In genomic region chr7:25849361-25850184, GRCh38 we compare ENCODE assay signal across 9 cellular contexts.
DNase-seq lines count a peak whose midpoint lies in the region; ATAC-seq and TF ChIP-seq lines count a peak whose summit lies in the region.
"Had no signal": no experiment of that assay in that cellular context is flagged by ENCODE, and none has a peak within 500 bp of the region (broad histone marks: within the 10 kb centered on the region; RNA-seq: fewer than 3 reads in every experiment).

No MANE protein-coding gene starts in this region.

- no peak overlapping the region for H2AFZ ChIP-seq in mammary epithelial cell (ENCODE audit: low read depth, low read length)

- no TSS peak for BruUV-seq in mammary epithelial cell (replicated peaks; lab: Mats Ljungman, UMichigan)

- CTCF ChIA-PET in mammary epithelial cell (lab: Charles Lee; ENCODE audit: low non-redundant PET): no interaction called here

- H4K20me1 ChIP-seq in mammary epithelial cell (ENCODE audit: insufficient read depth, low read length): no peaks in the 10 kb centered on the region

- peak; percentile 98 for DNase-seq in HS-5 (ENCODE audit: low read depth)
- peak; percentile 65 for DNase-seq in mammary epithelial cell
- DNase-seq in left lung: peak in 1 of 2 donors; percentile 54
- peak; percentile 95 for DNase-seq in stromal cell of bone marrow (ENCODE audit: low read depth)
- DNase-seq in activated CD4-positive, alpha-beta T cell treated with anti-CD3 and anti-CD28 coated beads for 4 hours: no peak
- no peak for DNase-seq in effector memory CD4-positive, alpha-beta T cell
- DNase-seq: activated CD4-positive, alpha-beta T cell treated with anti-CD3 and anti-CD28 coated beads, Interleukin-2, amount 50 U/mL, for 1 hour had no signal

- peaks cover 14% of the 10 kb centered on the region for H3K4me1 ChIP-seq in mammary epithelial cell (ENCODE audit: insufficient read depth, low read length)
- H3K4me1 ChIP-seq in left lung: peaks cover 25 to 26% of the 10 kb centered on the region in 2 donors
- H3K4me1 ChIP-seq in effector memory CD4-positive, alpha-beta T cell (ENCODE audit: control insufficient read depth, insufficient read depth, low read length, poor library complexity, severe bottlenecking): peaks cover 8% of the 10 kb centered on the region

- TF ChIP-seq CTCF in mammary epithelial cell (conservative IDR thresholded peaks at IDR 0.05 in 1 of 2, IDR thresholded peaks at IDR 0.05 in 1 of 2; ENCODE audit: extremely low read depth in 1 of 2, insufficient read depth in 1 of 2, low read depth in 1 of 2, low read length in 2 of 2) (no peak), left lung (IDR thresholded peaks at IDR 0.05) (no peak)

- in situ Hi-C loops in mammary epithelial cell (cut with MboI; ENCODE audit: low sequenced_read_pairs in 2 of 2): loop anchor here (5.0 to 25.0 kb wide), 4 partner anchors 262 to 592 kb away; no protein-coding TSS in a partner anchor

- no peak overlapping the region for H3K4me2 ChIP-seq in mammary epithelial cell (ENCODE audit: insufficient read depth, low read depth, low read length)

- no peak overlapping the region for H3K9ac ChIP-seq in mammary epithelial cell (ENCODE audit: insufficient read depth, low read length)

- H3K27me3 ChIP-seq in mammary epithelial cell (ENCODE audit: insufficient read depth, low read length) (peaks cover 5% of the 10 kb centered on the region), left lung (peaks cover 33 to 64% of the 10 kb centered on the region in 2 donors)
- peaks cover 39% of the 10 kb centered on the region for H3K27me3 ChIP-seq in effector memory CD4-positive, alpha-beta T cell (replicated peaks; ENCODE audit: control insufficient read depth, insufficient read depth, low read length, poor library complexity, severe bottlenecking)

- H3K79me2 ChIP-seq in mammary epithelial cell (ENCODE audit: insufficient read depth, low read length): no peaks in the 10 kb centered on the region

- H3K36me3 ChIP-seq in mammary epithelial cell (ENCODE audit: insufficient read depth, low read length): no peaks in the 10 kb centered on the region
- no peaks in the 10 kb centered on the region for H3K36me3 ChIP-seq in left lung
- no peaks in the 10 kb centered on the region for H3K36me3 ChIP-seq in effector memory CD4-positive, alpha-beta T cell (ENCODE audit: control insufficient read depth, insufficient read depth, low read length)

- H3K9me3 ChIP-seq in mammary epithelial cell (replicated peaks; ENCODE audit: insufficient read depth, low read length) (no peaks in the 10 kb centered on the region), left lung (no peaks in the 10 kb centered on the region)
- H3K9me3 ChIP-seq in effector memory CD4-positive, alpha-beta T cell (ENCODE audit: control insufficient read depth, low read length): no peaks in the 10 kb centered on the region

- H3K9me3 Mint-ChIP-seq in stimulated activated memory B cell treated with anti-CD40 and anti-IgM and Interleukin-4, amounts not matched to agents 10 μg/mL and 1 μg/mL and 100 μg/mL, for 72 hours: no peaks in the 10 kb centered on the region

- no peaks in the 10 kb centered on the region for H3K36me3 Mint-ChIP-seq in stimulated activated memory B cell treated with anti-CD40 and anti-IgM and Interleukin-4, amounts not matched to agents 10 μg/mL and 1 μg/mL and 100 μg/mL, for 72 hours

- no peak overlapping the region for H3K4me3 ChIP-seq in mammary epithelial cell (replicated peaks in 1 of 3; ENCODE audit: insufficient read depth in 1 of 3, low read depth in 2 of 3, low read length in 3 of 3)
- H3K4me3 ChIP-seq in left lung: no peak overlapping the region
- no peak overlapping the region for H3K4me3 ChIP-seq in effector memory CD4-positive, alpha-beta T cell (ENCODE audit: insufficient read depth, low read depth, low read length, poor library complexity, severe bottlenecking)

- H3K27ac ChIP-seq in mammary epithelial cell (ENCODE audit: insufficient read depth, low read depth, low read length) (no peak overlapping the region), left lung (peak overlapping the region; percentile 20 to 51)
- no peak overlapping the region for H3K27ac ChIP-seq in effector memory CD4-positive, alpha-beta T cell (ENCODE audit: insufficient read depth, low read length, poor library complexity, severe bottlenecking)

- ATAC-seq in left lung (peak; percentile 33), GM19395 (IDR thresholded peaks at IDR 0.05; ENCODE audit: unreplicated experiment) (no peak)
- ATAC-seq in stimulated activated memory B cell treated with anti-CD40 and anti-IgM and Interleukin-4, amounts not matched to agents 10 μg/mL and 1 μg/mL and 100 μg/mL, for 72 hours: no peak

- H3K4me3 Mint-ChIP-seq in stimulated activated memory B cell treated with anti-CD40 and anti-IgM and Interleukin-4, amounts not matched to agents 10 μg/mL and 1 μg/mL and 100 μg/mL, for 72 hours: no peak overlapping the region

- peaks cover 8% of the 10 kb centered on the region for H3K4me1 Mint-ChIP-seq in stimulated activated memory B cell treated with anti-CD40 and anti-IgM and Interleukin-4, amounts not matched to agents 10 μg/mL and 1 μg/mL and 100 μg/mL, for 72 hours

- dilution Hi-C loops in mammary epithelial cell (cut with HindIII; ENCODE audit: low sequenced_read_pairs): no loop called here

- peaks cover 47% of the 10 kb centered on the region for H3K27me3 Mint-ChIP-seq in stimulated activated memory B cell treated with anti-CD40 and anti-IgM and Interleukin-4, amounts not matched to agents 10 μg/mL and 1 μg/mL and 100 μg/mL, for 72 hours

- intact Hi-C loops in mammary epithelial cell (cut with micrococcal nuclease): loop anchor here (5.0 kb wide), 1 partner anchor 47 kb away; no protein-coding TSS in a partner anchor
- intact Hi-C loops in left lung (cut with DNase I): loop anchor here in 1 of 2 donors (5.0 kb wide), 1 partner anchor 457 kb away; no protein-coding TSS in a partner anchor

- H3K27ac Mint-ChIP-seq in stimulated activated memory B cell treated with anti-CD40 and anti-IgM and Interleukin-4, amounts not matched to agents 10 μg/mL and 1 μg/mL and 100 μg/mL, for 72 hours: no peak overlapping the region

- 87% methylated on average over 13 of the region's 13 CpGs for WGBS in mammary epithelial cell (ENCODE audit: low coverage, missing lambda C conversion rate)

Comparison
In these comparisons a context has a peak if more than half of its experiments do, and no peak if none do; other contexts are left out.
1. DNase-seq: peak in HS-5 (single experiment), mammary epithelial cell (single experiment) and stromal cell of bone marrow (single experiment); none in activated CD4-positive, alpha-beta T cell treated with anti-CD3 and anti-CD28 coated beads for 4 hours (0 of 2) and effector memory CD4-positive, alpha-beta T cell (0 of 3).
2. H3K27ac ChIP-seq: peak in left lung (2 of 2); none in mammary epithelial cell (single experiment) and effector memory CD4-positive, alpha-beta T cell (single experiment).